Comparison of ENCODE assay signal across 8 cellular contexts in the genomic region with DNA sequence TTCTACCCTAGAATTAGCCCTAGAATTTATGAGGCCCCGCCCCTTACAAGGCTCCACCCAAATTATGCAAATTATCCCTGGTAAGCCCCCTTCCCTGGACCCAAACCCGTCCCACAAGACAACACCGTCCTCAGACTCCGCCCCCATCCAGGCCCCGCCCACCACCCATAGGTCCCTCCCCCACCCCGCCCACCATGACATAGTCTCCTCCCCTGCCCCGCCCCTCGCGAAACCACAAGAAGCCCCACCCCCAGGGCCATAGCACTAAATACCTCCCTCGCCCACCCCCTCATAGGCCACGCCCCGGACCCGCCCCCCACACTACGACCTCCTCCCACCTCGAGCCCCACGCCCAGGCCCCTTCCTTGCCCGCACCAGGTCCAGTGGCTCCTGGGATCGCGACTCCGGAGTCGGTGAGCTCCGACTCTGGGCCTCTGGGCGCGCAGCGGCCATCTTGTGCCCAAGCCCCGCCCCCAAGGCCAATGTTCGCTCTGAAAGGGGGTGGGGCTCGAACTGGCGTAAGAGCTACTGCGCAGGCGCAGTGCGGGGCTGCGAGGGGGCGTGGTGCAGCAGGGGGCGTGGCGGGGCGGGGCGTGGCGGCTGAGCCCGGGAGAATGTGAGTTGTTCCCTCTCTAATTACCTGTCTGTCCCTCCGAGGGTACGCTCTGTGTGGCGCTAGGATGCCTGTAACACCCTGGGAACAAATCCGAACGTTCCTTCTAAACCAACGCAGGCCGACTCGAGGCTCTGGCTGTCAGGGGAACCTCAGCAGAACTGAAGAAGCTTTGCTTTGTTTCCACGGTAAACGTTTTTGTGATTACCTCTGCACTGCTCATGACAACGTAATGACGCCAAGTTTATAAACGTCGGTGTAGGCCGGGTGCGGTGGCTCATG. TPM values are rescaled to one million over a fixed set of nuclear protein-coding genes. Genes with fewer than 3 reads are reported as not detected.
DNase-seq lines count a peak whose midpoint lies in the region; ATAC-seq lines count a peak whose summit lies in the region.

A gene with protein sequence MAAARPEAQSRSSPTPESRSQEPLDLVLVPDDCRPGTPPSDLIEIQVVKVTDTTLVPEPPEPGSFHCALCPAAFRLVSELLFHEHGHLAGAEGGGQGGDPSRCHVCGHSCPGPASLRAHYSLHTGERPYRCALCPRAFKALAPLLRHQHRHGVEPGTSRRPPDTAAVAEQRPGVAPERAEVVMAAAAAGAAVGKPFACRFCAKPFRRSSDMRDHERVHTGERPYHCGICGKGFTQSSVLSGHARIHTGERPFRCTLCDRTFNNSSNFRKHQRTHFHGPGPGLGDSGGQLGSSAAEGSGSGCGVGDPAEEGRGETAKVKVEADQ (minus strand): TSS at position 458 of the 895 bp plus-strand sequence. CDS start 5 bp downstream, at position 453.

- H3K27ac ChIP-seq in mesenchymal stem cell (ENCODE audit: low read length, poor library complexity, severe bottlenecking): peak within 1 kb of the TSS; percentile 91

- H3K4me1 ChIP-seq in mesenchymal stem cell (ENCODE audit: control insufficient read depth, insufficient read depth, low read depth, low read length): peaks cover 7% of the 10 kb centered on the region

- H3K27me3 Mint-ChIP-seq in effector memory CD8-positive, alpha-beta T cell: no peaks in the 10 kb centered on the region

- H3K18ac ChIP-seq in mesenchymal stem cell (ENCODE audit: low read depth in 1 of 2, low read length in 2 of 2): peak within 1 kb of the TSS; percentile 78 to 97

- H2BK15ac ChIP-seq in mesenchymal stem cell (ENCODE audit: low read depth, poor library complexity, severe bottlenecking): no peak within 1 kb of the TSS

- DNase-seq in HUDEP-2 (lab: John Stamatoyannopoulos, UW; ENCODE audit: unreplicated experiment in 76 of 76) (peak in 74 of 76 experiments; percentile 37 to 99 (median 92)), mesenchymal stem cell (peak; percentile 90)
- peak; percentile 94 for DNase-seq in NK-92 treated with Interleukin-12 subunit alpha and Interleukin-12 subunit beta, amount 100 ng/mL, for 24 hours (lab: John Stamatoyannopoulos, UW)
- DNase-seq in activated CD8-positive, alpha-beta memory T cell treated with anti-CD3 and anti-CD28 coated beads for 48 hours (ENCODE audit: low read depth in 2 of 3, low spot score in 2 of 3): peak; percentile 80 to 97 (median 96)
- peak; percentile 92 to 94 (median 93) for DNase-seq in effector memory CD8-positive, alpha-beta T cell
- DNase-seq in stimulated activated CD4-positive, alpha-beta T cell treated with anti-CD3 and anti-CD28 coated beads, TNF-alpha, amount 100 ng/mL, for 48 hours (ENCODE audit: low read depth in 3 of 3): peak; percentile 85 to 95 (median 94)

- peak within 1 kb of the TSS; percentile 89 for H3K9ac ChIP-seq in mesenchymal stem cell (ENCODE audit: low read length)

- no peaks in the 10 kb centered on the region for H3K9me3 Mint-ChIP-seq in effector memory CD8-positive, alpha-beta T cell

- H3K4me1 Mint-ChIP-seq in effector memory CD8-positive, alpha-beta T cell (ENCODE audit: low read depth in 2 of 2): peaks cover 22 to 35% of the 10 kb centered on the region in 2 donors

- peak within 1 kb of the TSS; percentile 43 for H2AK5ac ChIP-seq in mesenchymal stem cell (ENCODE audit: low read length, severe bottlenecking)

- H2BK5ac ChIP-seq in mesenchymal stem cell (ENCODE audit: low read depth, low read length, poor library complexity, severe bottlenecking): no peak within 1 kb of the TSS

- peak within 1 kb of the TSS; percentile 96 for H4K91ac ChIP-seq in mesenchymal stem cell (ENCODE audit: low read length)

- H2BK12ac ChIP-seq in mesenchymal stem cell (ENCODE audit: low read length in 2 of 2): no peak within 1 kb of the TSS

- H3K27me3 ChIP-seq in mesenchymal stem cell (ENCODE audit: control insufficient read depth in 1 of 2, insufficient read depth in 1 of 2, low read length in 2 of 2): no peaks in the 10 kb centered on the region

- peak within 1 kb of the TSS; percentile 83 to 91 for H3K4me3 ChIP-seq in mesenchymal stem cell (ENCODE audit: insufficient read depth in 1 of 2, low read depth in 1 of 2, low read length in 2 of 2)

- H3K36me3 ChIP-seq in mesenchymal stem cell (ENCODE audit: control insufficient read depth in 1 of 2, insufficient read depth in 2 of 2, low read depth in 1 of 2, low read length in 2 of 2): peaks cover 8 to 27% of the 10 kb centered on the region in 2 experiments

- H3K23ac ChIP-seq in mesenchymal stem cell (ENCODE audit: low read length in 2 of 2): no peak within 1 kb of the TSS

- peak within 1 kb of the TSS; percentile 74 for H3K4me2 ChIP-seq in mesenchymal stem cell (ENCODE audit: low read length, poor library complexity, severe bottlenecking)

- H3K9me3 ChIP-seq in mesenchymal stem cell (ENCODE audit: control insufficient read depth, low read length): no peaks in the 10 kb centered on the region

- H3K14ac ChIP-seq in mesenchymal stem cell (ENCODE audit: low read length in 2 of 2): peak within 1 kb of the TSS in 1 of 2 experiments; percentile 26

- peaks cover 21% of the 10 kb centered on the region for H3K36me3 Mint-ChIP-seq in effector memory CD8-positive, alpha-beta T cell (ENCODE audit: insufficient read depth)

- H2BK120ac ChIP-seq in mesenchymal stem cell (ENCODE audit: low read depth, low read length): peak within 1 kb of the TSS; percentile 97

- H3K4ac ChIP-seq in mesenchymal stem cell (ENCODE audit: low read depth in 1 of 2, low read length in 2 of 2): peak within 1 kb of the TSS in 1 of 2 experiments; percentile 88

- ATAC-seq in GM18867 (IDR thresholded peaks at IDR 0.05; ENCODE audit: unreplicated experiment) (peak; percentile 53), GM19395 (IDR thresholded peaks at IDR 0.05; ENCODE audit: unreplicated experiment) (no peak)
- peak; percentile 65 for ATAC-seq in effector memory CD8-positive, alpha-beta T cell (replicated peaks)

- WGBS in mesenchymal stem cell: 2% methylated on average over 53 of the region's 56 CpGs

- H3K4me3 Mint-ChIP-seq in effector memory CD8-positive, alpha-beta T cell: peak within 1 kb of the TSS; percentile 85

- peak within 1 kb of the TSS; percentile 96 for H2AFZ ChIP-seq in mesenchymal stem cell (ENCODE audit: low read depth, low read length)

- H3K27ac Mint-ChIP-seq in effector memory CD8-positive, alpha-beta T cell: peak within 1 kb of the TSS; percentile 94 to 96

- H4K8ac ChIP-seq in mesenchymal stem cell (ENCODE audit: low read length): peak within 1 kb of the TSS; percentile 96

- peaks cover 17% of the 10 kb centered on the region for H3K79me1 ChIP-seq in mesenchymal stem cell (replicated peaks; ENCODE audit: low read length, poor library complexity, severe bottlenecking)

RNA-seq across cellular contexts. Expression of the gene that starts here (rescaled TPM):
- 2.4 TPM for polyA plus RNA-seq in mesenchymal stem cell (2013, experiment 1 of 2)
- 2.5 TPM for polyA plus RNA-seq in mesenchymal stem cell (2013, experiment 2 of 2)
